Comparison of ENCODE assay signal across 8 cellular contexts in genomic region chr7:66995045-66995776, GRCh38. TPM values are rescaled to one million over a fixed set of nuclear protein-coding genes. Genes with fewer than 3 reads are reported as not detected.
DNase-seq lines count a peak whose midpoint lies in the region; ATAC-seq and TF ChIP-seq lines count a peak whose summit lies in the region.
"Not testable (repeated sequence)": the region's sequence is repeated elsewhere in the genome, so short reads cannot be mapped to it uniquely, and the experiment has no call there.

SBDS (minus strand) TSS chr7:66995586; CDS start chr7:66995417, 169 bp downstream.

- DNase-seq in CD1c-positive myeloid dendritic cell (ENCODE audit: extremely low spot score) (peak; percentile 99), NCI-H82 treated with DMSO at 0.1 percent for 48 hours (lab: John Stamatoyannopoulos, UW; ENCODE audit: unreplicated experiment) (peak; percentile 94), dorsolateral prefrontal cortex (peak; percentile 83 to 97 (median 95))
- DNase-seq in activated CD4-positive, alpha-beta memory T cell treated with anti-CD3 and anti-CD28 coated beads for 36 hours = peak; percentile 97
- DNase-seq in stimulated activated CD4-positive, alpha-beta T cell treated with anti-CD3 and anti-CD28 coated beads, Interleukin-4, amount 100 ng/mL, for 24 hours = peak; percentile 95

- peaks cover 2 to 15% (median 8%) of the 10 kb centered on the region in 4 donors for H3K36me3 ChIP-seq in liver (ENCODE audit: control insufficient read depth in 4 of 4, insufficient read depth in 3 of 4, low read depth in 1 of 4, low read length in 3 of 4)

- CTCF ChIA-PET in activated CD4-positive, alpha-beta memory T cell treated with anti-CD3 and anti-CD28 coated beads for 36 hours (lab: Charles Lee) = interaction anchor here (0.6 to 1.5 kb wide), 4 partner anchors 123 to 1014 kb away, joined by 3 to 10 read pairs (median 4); no protein-coding TSS in a partner anchor

- intact Hi-C loops in activated CD4-positive, alpha-beta memory T cell treated with anti-CD3 and anti-CD28 coated beads for 36 hours (cut with micrococcal nuclease) = loop anchor here (1.0 to 10.0 kb wide), 5 partner anchors 74 to 1123 kb away; partner anchors contain the start of genes KCTD7, TMEM248 and VKORC1L1
- intact Hi-C loops in dorsolateral prefrontal cortex (cut with DNase I) = loop anchor here in 1 of 2 donors (2.0 to 10.0 kb wide), 2 partner anchors 74 to 150 kb away; partner anchors contain the start of gene TMEM248

- H3K27me3 Mint-ChIP-seq in activated CD4-positive, alpha-beta memory T cell treated with anti-CD3 and anti-CD28 coated beads for 36 hours = not testable (repeated sequence)

- peak within 1 kb of the TSS; percentile 66 to 98 (median 94) for H3K27ac ChIP-seq in dorsolateral prefrontal cortex
- H3K27ac ChIP-seq in liver (ENCODE audit: low read depth in 1 of 2, low read length in 2 of 2) = peak within 1 kb of the TSS; percentile 89 to 96

- ATAC-seq in GM19438 (IDR thresholded peaks at IDR 0.05; ENCODE audit: low read depth, unreplicated experiment) = peak; percentile 56
- peak; percentile 32 for ATAC-seq in HG03575 (IDR thresholded peaks at IDR 0.05; ENCODE audit: extremely low read depth, insufficient number of reproducible peaks, low FRiP score, unreplicated experiment)

- peak within 1 kb of the TSS; percentile 99 for H3K27ac Mint-ChIP-seq in activated CD4-positive, alpha-beta memory T cell treated with anti-CD3 and anti-CD28 coated beads for 36 hours

- POLR2A ChIA-PET in activated CD4-positive, alpha-beta memory T cell treated with anti-CD3 and anti-CD28 coated beads for 36 hours (lab: Charles Lee) = interaction anchor here (0.5 to 3.3 kb wide), 5 partner anchors 24 to 307 kb away, joined by 3 to 17 read pairs (median 4); partner anchors contain the start of gene TMEM248

- H3K4me1 ChIP-seq in liver (ENCODE audit: control insufficient read depth in 4 of 4, insufficient read depth in 4 of 4, low read length in 3 of 4) = not testable (repeated sequence)

- H3K4me3 Mint-ChIP-seq in activated CD4-positive, alpha-beta memory T cell treated with anti-CD3 and anti-CD28 coated beads for 36 hours = peak within 1 kb of the TSS; percentile 95

- peaks cover 26% of the 10 kb centered on the region for H3K4me1 Mint-ChIP-seq in activated CD4-positive, alpha-beta memory T cell treated with anti-CD3 and anti-CD28 coated beads for 36 hours (ENCODE audit: low read depth)

- TF ChIP-seq CTCF in dorsolateral prefrontal cortex (IDR thresholded peaks at IDR 0.05 in 54 of 56, conservative IDR thresholded peaks at IDR 0.05 in 2 of 56; ENCODE audit: low read depth in 1 of 56, partially characterized antibody in 56 of 56) = peak in 36 of 56 donors; percentile 2 to 56 (median 25)
- TF ChIP-seq CTCF in liver (IDR thresholded peaks at IDR 0.05; ENCODE audit: low read depth, low read length, missing input control) = not testable (repeated sequence)

- under 1% methylated on average over 59 of the region's 59 CpGs for WGBS in liver

- H3K4me3 ChIP-seq in dorsolateral prefrontal cortex = peak within 1 kb of the TSS; percentile 56 to 96 (median 87)
- peak within 1 kb of the TSS; percentile 66 to 74 (median 67) for H3K4me3 ChIP-seq in liver (ENCODE audit: low read depth in 1 of 3, low read length in 3 of 3)

- H3K36me3 Mint-ChIP-seq in activated CD4-positive, alpha-beta memory T cell treated with anti-CD3 and anti-CD28 coated beads for 36 hours = peaks cover 27% of the 10 kb centered on the region

- peak within 1 kb of the TSS; percentile 80 to 89 for H3K9ac ChIP-seq in liver (ENCODE audit: low read depth in 1 of 2, low read length in 2 of 2)

- not testable (repeated sequence) for H3K9me3 Mint-ChIP-seq in activated CD4-positive, alpha-beta memory T cell treated with anti-CD3 and anti-CD28 coated beads for 36 hours

- H3K9me3 ChIP-seq in liver (ENCODE audit: control insufficient read depth in 4 of 4, low read length in 3 of 4) = not testable (repeated sequence)

- not testable (repeated sequence) for TF ChIP-seq RAD21 in liver (IDR thresholded peaks at IDR 0.05)

- H3K27me3 ChIP-seq in dorsolateral prefrontal cortex; liver (ENCODE audit: control insufficient read depth in 4 of 4, insufficient read depth in 4 of 4, low read length in 3 of 4): not testable (repeated sequence)

TF ChIP-seq in liver, 16 proteins besides CTCF, POLR2A, EP300 and RAD21:
- TF ChIP-seq YY1 (IDR thresholded peaks at IDR 0.05) = peak; percentile 93
- TF ChIP-seq REST (IDR thresholded peaks at IDR 0.05) = peak; percentile 77
- TF ChIP-seq JUND (IDR thresholded peaks at IDR 0.05) = peak; percentile 10 to 56
- peak; percentile 33 for TF ChIP-seq FOXA1 (IDR thresholded peaks at IDR 0.05)
- TF ChIP-seq FOXA2 (IDR thresholded peaks at IDR 0.05) = peak; percentile 84
- TF ChIP-seq GABPA (IDR thresholded peaks at IDR 0.05 in 1 of 2, conservative IDR thresholded peaks at IDR 0.05 in 1 of 2) = peak in 1 of 2 donors; percentile 87
- peak in 1 of 2 donors; percentile 12 for TF ChIP-seq RXRA (IDR thresholded peaks at IDR 0.05)
- peak; percentile 65 for TF ChIP-seq SP1 (IDR thresholded peaks at IDR 0.05)
- peak; percentile 91 for TF ChIP-seq TAF1 (conservative IDR thresholded peaks at IDR 0.05)

RNA-seq across cellular contexts. Expression of gene SBDS, which starts in this region (rescaled TPM):
- total RNA-seq in activated CD4-positive, alpha-beta memory T cell treated with anti-CD3 and anti-CD28 coated beads for 36 hours = 10 to 100 TPM; 55.7 to 58.3 TPM
- 100 to 1,000 TPM in 113 of 120 experiments, 10 to 100 TPM in 7; 79.9 to 191 (median 126) TPM for total RNA-seq in dorsolateral prefrontal cortex
- 10 to 100 TPM; 34.1 to 56.6 TPM for total RNA-seq in liver
- 10 to 100 TPM; 62.6 to 66.0 TPM for polyA plus RNA-seq in liver

Comparison
In these comparisons a context has a peak if more than half of its experiments do, and no peak if none do; other contexts are left out.
1. Peak in every context shown above with its lines: DNase-seq, ATAC-seq, H3K4me3 ChIP-seq and H3K27ac ChIP-seq.